In the genomic region with DNA sequence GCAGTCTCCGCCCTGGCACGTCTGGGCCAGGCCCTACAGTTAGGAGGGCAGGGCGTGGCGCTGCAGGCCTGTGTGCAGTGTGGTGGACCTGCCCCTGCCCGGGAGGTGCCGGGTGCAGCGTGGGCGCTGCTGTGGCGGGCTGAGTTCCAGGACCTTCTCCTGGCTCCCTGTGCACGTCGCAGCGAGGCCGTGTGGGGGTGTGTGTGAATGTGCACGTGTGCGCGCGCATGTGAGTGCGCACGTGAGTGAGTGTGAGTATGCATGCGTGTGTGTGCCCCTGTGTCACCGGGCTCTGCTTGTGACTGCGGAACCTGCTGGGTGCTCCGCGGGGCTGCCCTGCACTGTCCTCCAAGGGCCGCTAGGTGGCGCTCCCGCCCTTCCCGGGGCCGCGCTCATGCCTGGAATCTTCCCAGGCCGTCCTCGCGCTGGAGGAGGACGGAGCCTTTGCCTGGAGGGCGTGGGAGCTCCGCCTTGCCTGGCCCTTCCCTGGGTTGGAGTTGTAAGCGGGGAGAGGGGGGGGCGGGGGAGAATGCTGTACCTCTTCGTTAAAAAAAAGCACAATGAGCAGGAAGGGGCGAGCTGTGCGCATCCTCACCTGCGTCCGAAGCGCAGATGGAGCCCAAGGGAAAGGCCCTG, we compare ENCODE assay signal across 1 cellular context.
A peak's percentile ranks its signal among the peaks of the same experiment; 100 is the strongest.
TF ChIP-seq lines count a peak whose summit lies in the region.

No MANE protein-coding gene starts in this region.

TF ChIP-seq in SK-N-SH, 30 proteins besides CTCF, POLR2A, EP300 and RAD21 (continued from another document):
- no peak for TF ChIP-seq TAF1 (IDR thresholded peaks at IDR 0.05; ENCODE audit: borderline replicate concordance, low read depth, low read length)
- TF ChIP-seq FOXM1 (IDR thresholded peaks at IDR 0.05; ENCODE audit: low read depth): no peak
- TF ChIP-seq, protein P1, sequence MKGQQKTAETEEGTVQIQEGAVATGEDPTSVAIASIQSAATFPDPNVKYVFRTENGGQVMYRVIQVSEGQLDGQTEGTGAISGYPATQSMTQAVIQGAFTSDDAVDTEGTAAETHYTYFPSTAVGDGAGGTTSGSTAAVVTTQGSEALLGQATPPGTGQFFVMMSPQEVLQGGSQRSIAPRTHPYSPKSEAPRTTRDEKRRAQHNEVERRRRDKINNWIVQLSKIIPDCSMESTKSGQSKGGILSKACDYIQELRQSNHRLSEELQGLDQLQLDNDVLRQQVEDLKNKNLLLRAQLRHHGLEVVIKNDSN (IDR thresholded peaks at IDR 0.05; ENCODE audit: borderline replicate concordance, low read depth): no peak
- TF ChIP-seq RFX5 (IDR thresholded peaks at IDR 0.05; ENCODE audit: low read length): no peak
- TF ChIP-seq MXI1 (IDR thresholded peaks at IDR 0.05; ENCODE audit: low read depth, low read length): peak; percentile 74; the same call in 1 of the 2 replicates
- no peak for TF ChIP-seq ELF1 (IDR thresholded peaks at IDR 0.05)
- TF ChIP-seq, protein P2, sequence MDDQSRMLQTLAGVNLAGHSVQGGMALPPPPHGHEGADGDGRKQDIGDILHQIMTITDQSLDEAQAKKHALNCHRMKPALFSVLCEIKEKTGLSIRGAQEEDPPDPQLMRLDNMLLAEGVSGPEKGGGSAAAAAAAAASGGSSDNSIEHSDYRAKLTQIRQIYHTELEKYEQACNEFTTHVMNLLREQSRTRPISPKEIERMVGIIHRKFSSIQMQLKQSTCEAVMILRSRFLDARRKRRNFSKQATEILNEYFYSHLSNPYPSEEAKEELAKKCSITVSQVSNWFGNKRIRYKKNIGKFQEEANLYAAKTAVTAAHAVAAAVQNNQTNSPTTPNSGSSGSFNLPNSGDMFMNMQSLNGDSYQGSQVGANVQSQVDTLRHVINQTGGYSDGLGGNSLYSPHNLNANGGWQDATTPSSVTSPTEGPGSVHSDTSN (IDR thresholded peaks at IDR 0.05): no peak
- no peak for TF ChIP-seq TEAD4 (IDR thresholded peaks at IDR 0.05; ENCODE audit: borderline replicate concordance, insufficient read depth)
- TF ChIP-seq RXRA (IDR thresholded peaks at IDR 0.05; ENCODE audit: borderline replicate concordance, low read depth): no peak
- no peak for TF ChIP-seq YY1 (IDR thresholded peaks at IDR 0.05; ENCODE audit: low read depth)
- TF ChIP-seq SMC3 (IDR thresholded peaks at IDR 0.05; ENCODE audit: low read depth, low read length): peak; percentile 86
- peak; percentile 25; the same call in 1 of the 2 replicates for TF ChIP-seq RCOR1 (IDR thresholded peaks at IDR 0.05; ENCODE audit: low read length)
